26 cellular contexts compared by ENCODE assay signal in genomic region chr20:62562831-62563230, GRCh38.
DNase-seq lines count a peak whose midpoint lies in the region; ATAC-seq, FAIRE-seq and TF ChIP-seq lines count a peak whose summit lies in the region.
"Had no signal": no experiment of that assay in that cellular context is flagged by ENCODE, and none has a peak within 500 bp of the region (broad histone marks: within the 10 kb centered on the region; RNA-seq: fewer than 3 reads in every experiment).

No MANE protein-coding gene starts in this region.

- H3K27me3 Mint-ChIP-seq in activated T-cell treated with anti-CD3 and anti-CD28 coated beads, Interleukin-2, amount 50 U/mL, for 4 hours (ENCODE audit: low read depth): peaks cover 41% of the 10 kb centered on the region

- H3K9ac ChIP-seq in mesendoderm (ENCODE audit: low read length) (no peak overlapping the region), skeletal muscle tissue (ENCODE audit: low read depth in 1 of 3, low read length in 3 of 3) (peak overlapping the region; percentile 27 to 72 (median 46))

- no peaks in the 10 kb centered on the region for H3K36me3 Mint-ChIP-seq in activated T-cell treated with anti-CD3 and anti-CD28 coated beads, Interleukin-2, amount 50 U/mL, for 4 hours (ENCODE audit: insufficient read depth)

- peaks cover 59% of the 10 kb centered on the region for H3K27me3 ChIP-seq in left ventricle myocardium inferior (ENCODE audit: low read depth)
- peaks cover 9% of the 10 kb centered on the region for H3K27me3 ChIP-seq in bronchial epithelial cell (ENCODE audit: control insufficient read depth, insufficient read depth, low read length)
- H3K27me3 ChIP-seq in mesendoderm (ENCODE audit: insufficient read depth, low read length, poor library complexity): no peaks in the 10 kb centered on the region
- peaks cover 0 to 6% (median 3%) of the 10 kb centered on the region in 3 donors for H3K27me3 ChIP-seq in skeletal muscle tissue (ENCODE audit: control insufficient read depth in 3 of 3, insufficient read depth in 3 of 3, low read length in 3 of 3)
- H3K27me3 ChIP-seq: MG63, SJCRH30 had no signal

- H3K36me3 ChIP-seq in left ventricle myocardium inferior (peaks cover 8% of the 10 kb centered on the region), bronchial epithelial cell (ENCODE audit: control insufficient read depth, insufficient read depth, low read length) (no peaks in the 10 kb centered on the region), mesendoderm (ENCODE audit: control insufficient read depth, insufficient read depth, low read length) (no peaks in the 10 kb centered on the region), skeletal muscle tissue (ENCODE audit: control insufficient read depth in 3 of 3, insufficient read depth in 3 of 3, low read length in 3 of 3) (peaks cover 40 to 55% (median 45%) of the 10 kb centered on the region in 3 donors)
- H3K36me3 ChIP-seq: HAP-1, MG63, SJCRH30 had no signal

- peak overlapping the region; percentile 25 for H3K56ac ChIP-seq in mesendoderm (ENCODE audit: low read length)

- H2AK5ac ChIP-seq in mesendoderm (ENCODE audit: low read length): no peak overlapping the region

- no peak overlapping the region for H4K8ac ChIP-seq in mesendoderm (ENCODE audit: low read depth, low read length)

- no peak overlapping the region for H3K23ac ChIP-seq in mesendoderm (ENCODE audit: low read length)

- H3K4me1 Mint-ChIP-seq in activated T-cell treated with anti-CD3 and anti-CD28 coated beads, Interleukin-2, amount 50 U/mL, for 4 hours (ENCODE audit: low read depth): peaks cover 4% of the 10 kb centered on the region

- WGBS in mesendoderm (ENCODE audit: extremely low coverage, insufficient coverage, low lambda C conversion rate): no CpG with 5 or more reads among the region's 18 CpGs

- no peak overlapping the region for H3K4me3 Mint-ChIP-seq in activated T-cell treated with anti-CD3 and anti-CD28 coated beads, Interleukin-2, amount 50 U/mL, for 4 hours
- H3K4me3 Mint-ChIP-seq: B cell, GM23338 had no signal

- no peak for ATAC-seq in Right ventricle myocardium inferior
- ATAC-seq in activated T-cell treated with anti-CD3 and anti-CD28 coated beads, Interleukin-2, amount 50 U/mL, for 4 hours: no peak
- ATAC-seq: A549, SK-N-SH treated with all-trans-retinoic acid at 6 μM for 48 hours had no signal

- H3K9me3 ChIP-seq in left ventricle myocardium inferior (replicated peaks) (no peaks in the 10 kb centered on the region), skeletal muscle tissue (ENCODE audit: control insufficient read depth in 3 of 3, low read length in 3 of 3) (no peaks in the 10 kb centered on the region)
- H3K9me3 ChIP-seq: A549, HAP-1, MG63, SJCRH30 had no signal

- peak; percentile 7 for FAIRE-seq in bronchial epithelial cell (lab: Jason Lieb, UNC)
- FAIRE-seq: A549, GM12891, RCC 7860 had no signal

- H3K4ac ChIP-seq in mesendoderm (ENCODE audit: low read depth, low read length): no peak overlapping the region

- no peak overlapping the region for H4K5ac ChIP-seq in mesendoderm (ENCODE audit: low read length)

- H3K4me1 ChIP-seq in left ventricle myocardium inferior: peaks cover 33% of the 10 kb centered on the region
- no peaks in the 10 kb centered on the region for H3K4me1 ChIP-seq in mesendoderm (ENCODE audit: control insufficient read depth, low read depth, low read length)
- peaks cover 15 to 93% (median 67%) of the 10 kb centered on the region in 3 donors for H3K4me1 ChIP-seq in skeletal muscle tissue (ENCODE audit: control insufficient read depth in 3 of 3, insufficient read depth in 3 of 3, low read length in 3 of 3)
- H3K4me1 ChIP-seq: A549, HAP-1 had no signal

- H2BK120ac ChIP-seq in mesendoderm (ENCODE audit: low read depth, low read length): no peak overlapping the region

- peak overlapping the region; percentile 94 for H3K27ac ChIP-seq in left ventricle myocardium inferior (replicated peaks)
- H3K27ac ChIP-seq in mesendoderm (ENCODE audit: low read depth, low read length): no peak overlapping the region
- H3K27ac ChIP-seq in skeletal muscle tissue (ENCODE audit: low read depth, low read length): peak overlapping the region; percentile 99
- H3K27ac ChIP-seq: A549 had no signal

- no peak overlapping the region for H2BK15ac ChIP-seq in mesendoderm (replicated peaks; ENCODE audit: low read depth)

- TF ChIP-seq CTCF in left ventricle myocardium inferior (IDR thresholded peaks at IDR 0.05; ENCODE audit: borderline replicate concordance) (no peak), bronchial epithelial cell (IDR thresholded peaks at IDR 0.05; ENCODE audit: insufficient read depth, low read length, severe bottlenecking) (no peak)

- H3K18ac ChIP-seq in mesendoderm (ENCODE audit: low read length): no peak overlapping the region

- no peaks in the 10 kb centered on the region for H3K79me1 ChIP-seq in mesendoderm (ENCODE audit: low read length)

- no peaks in the 10 kb centered on the region for H3K9me3 Mint-ChIP-seq in activated T-cell treated with anti-CD3 and anti-CD28 coated beads, Interleukin-2, amount 50 U/mL, for 4 hours
- H3K9me3 Mint-ChIP-seq: GM23338 had no signal

- no peak for DNase-seq in left ventricle myocardium inferior
- no peak for DNase-seq in Right ventricle myocardium inferior (ENCODE audit: missing footprints)
- DNase-seq in bronchial epithelial cell (ENCODE audit: low read depth): no peak
- no peak for DNase-seq in mesendoderm
- no peak for DNase-seq in activated CD8-positive, alpha-beta memory T cell treated with anti-CD3 and anti-CD28 coated beads, Interleukin-2, amount 50 U/mL, for 48 hours
- DNase-seq in activated T-cell treated with anti-CD3 and anti-CD28 coated beads, Interleukin-2, amount 50 U/mL, for 4 hours: no peak
- DNase-seq: Calu3, DMS79 treated with DMSO at 0.1 percent for 48 hours, GF-D8, IMR-90, KG1, MG63, NCI-H1694 treated with DMSO at 0.1 percent for 48 hours, NCI-H2081, NCI-H2227 treated with DMSO at 0.1 percent for 48 hours, NCI-H526 treated with DMSO at 0.1 percent for 48 hours, OCI-M1, SJCRH30 had no signal

- no peaks in the 10 kb centered on the region for H3K79me2 ChIP-seq in mesendoderm (ENCODE audit: control insufficient read depth, insufficient read depth, low read length)

- no peak overlapping the region for H3K4me2 ChIP-seq in mesendoderm (ENCODE audit: low read length)
- H3K4me2 ChIP-seq: A549, GM23338 had no signal

- H2BK5ac ChIP-seq in mesendoderm (ENCODE audit: low read length): no peak overlapping the region

- H3K4me3 ChIP-seq in left ventricle myocardium inferior: no peak overlapping the region
- H3K4me3 ChIP-seq in bronchial epithelial cell (ENCODE audit: low read depth, low read length): no peak overlapping the region
- H3K4me3 ChIP-seq in mesendoderm (ENCODE audit: low read length): no peak overlapping the region
- H3K4me3 ChIP-seq in skeletal muscle tissue (ENCODE audit: low read length in 3 of 3): peak overlapping the region in 1 of 3 donors; percentile 7
- H3K4me3 ChIP-seq: A549, GM23338, HAP-1, MG63, SJCRH30 had no signal

- intact Hi-C loops in left ventricle myocardium inferior (cut with micrococcal nuclease) (no loop called here), Right ventricle myocardium inferior (cut with DNase I) (no loop called here)
